In the genomic region with DNA sequence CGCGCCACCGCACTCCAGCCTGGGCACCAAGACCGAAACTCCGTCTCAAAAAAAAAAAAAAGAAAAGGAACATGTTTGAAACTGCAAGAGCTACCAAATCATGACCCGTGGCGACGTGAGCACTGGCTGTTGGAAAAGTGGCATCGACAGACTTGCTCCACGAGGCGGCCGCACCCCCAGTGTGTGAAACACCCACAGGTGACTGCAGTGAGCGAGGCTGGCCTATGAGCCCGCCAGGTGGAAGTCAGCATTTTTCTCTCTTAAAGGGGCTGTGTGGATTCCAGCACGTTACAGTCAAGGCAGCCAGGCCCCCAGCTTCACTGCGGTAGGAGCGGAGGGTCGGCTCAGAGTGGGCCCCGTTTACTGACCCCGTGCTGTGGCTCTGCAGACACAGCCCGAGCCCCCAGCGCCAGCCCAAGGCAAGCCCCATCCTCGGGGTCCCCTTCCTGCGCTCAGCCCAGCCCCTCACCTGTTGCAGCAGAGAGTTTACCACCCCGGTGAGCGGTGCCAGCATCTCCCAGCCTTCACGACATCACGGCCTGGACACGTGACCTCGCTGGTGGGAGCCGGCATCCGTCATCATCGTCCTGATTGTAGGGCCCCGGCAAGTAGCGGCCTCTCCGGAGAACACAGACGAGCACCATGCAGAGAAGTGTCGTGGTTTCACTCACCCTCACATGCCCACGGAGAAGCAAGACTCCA, we compare ENCODE assay signal across 29 cellular contexts.
"Had no signal": no experiment of that assay in that cellular context is flagged by ENCODE, and none has a peak within 500 bp of the region (broad histone marks: within the 10 kb centered on the region; RNA-seq: fewer than 3 reads in every experiment).

No MANE protein-coding gene starts in this region.

- ATAC-seq: activated CD8-positive, alpha-beta memory T cell treated with anti-CD3 and anti-CD28 coated beads, Interleukin-2, amount 10 ng/mL, durations not matched to agents 7 days and 5 days; effector memory CD8-positive, alpha-beta T cell; left ventricle myocardium superior; natural killer cell; stimulated activated naive B cell treated with anti-CD40 and anti-IgM and Interleukin-4, amounts not matched to agents 10 μg/mL and 1 μg/mL and 100 μg/mL, for 72 hours; T-cell had no signal

- H3K27ac Mint-ChIP-seq: activated CD4-positive, alpha-beta memory T cell treated with anti-CD3 and anti-CD28 coated beads, Interleukin-2, amount 10 ng/mL, durations not matched to agents 7 days and 5 days; activated CD8-positive, alpha-beta memory T cell treated with anti-CD3 and anti-CD28 coated beads, Interleukin-2, amount 10 ng/mL, durations not matched to agents 7 days and 5 days; effector memory CD8-positive, alpha-beta T cell; natural killer cell; stimulated activated naive B cell treated with anti-CD40 and anti-IgM and Interleukin-4, amounts not matched to agents 10 μg/mL and 1 μg/mL and 100 μg/mL, for 72 hours; type B pancreatic cell had no signal

- H3K36me3 Mint-ChIP-seq: activated CD8-positive, alpha-beta memory T cell treated with anti-CD3 and anti-CD28 coated beads, Interleukin-2, amount 10 ng/mL, durations not matched to agents 7 days and 5 days; natural killer cell; stimulated activated naive B cell treated with anti-CD40 and anti-IgM and Interleukin-4, amounts not matched to agents 10 μg/mL and 1 μg/mL and 100 μg/mL, for 72 hours; T-cell; type B pancreatic cell had no signal

- H3K4me3 ChIP-seq: dorsolateral prefrontal cortex, esophagus muscularis mucosa, ovary, prostate gland, testis, vagina had no signal

- H3K9me3 Mint-ChIP-seq: activated CD4-positive, alpha-beta memory T cell treated with anti-CD3 and anti-CD28 coated beads, Interleukin-2, amount 10 ng/mL, durations not matched to agents 7 days and 5 days; effector memory CD8-positive, alpha-beta T cell; natural killer cell; stimulated activated naive B cell treated with anti-CD40 and anti-IgM and Interleukin-4, amounts not matched to agents 10 μg/mL and 1 μg/mL and 100 μg/mL, for 72 hours; T-cell; type B pancreatic cell had no signal

- H3K36me3 ChIP-seq: esophagus muscularis mucosa, neutrophil, ovary, prostate gland, vagina had no signal

- H3K4me1 ChIP-seq: prostate gland had no signal

- H3K9me3 ChIP-seq: esophagus muscularis mucosa, neutrophil, ovary, prostate gland, testis, vagina had no signal

- H3K4me3 Mint-ChIP-seq: activated CD4-positive, alpha-beta memory T cell treated with anti-CD3 and anti-CD28 coated beads, Interleukin-2, amount 10 ng/mL, durations not matched to agents 7 days and 5 days; activated CD8-positive, alpha-beta memory T cell treated with anti-CD3 and anti-CD28 coated beads, Interleukin-2, amount 10 ng/mL, durations not matched to agents 7 days and 5 days; effector memory CD8-positive, alpha-beta T cell; natural killer cell; type B pancreatic cell had no signal

- FAIRE-seq: astrocyte, colon, frontal cortex had no signal

- H3K27ac ChIP-seq: dorsolateral prefrontal cortex, esophagus muscularis mucosa, neutrophil, ovary, prostate gland, testis, vagina had no signal

- DNase-seq: activated CD4-positive, alpha-beta memory T cell treated with anti-CD3 and anti-CD28 coated beads, Interleukin-2, amount 10 ng/mL, durations not matched to agents 7 days and 5 days; activated CD4-positive, alpha-beta T cell treated with anti-CD3 and anti-CD28 coated beads for 48 hours; activated CD4-positive, CD25-positive, alpha-beta regulatory T cell; activated CD8-positive, alpha-beta memory T cell treated with anti-CD3 and anti-CD28 coated beads, Interleukin-2, amount 10 ng/mL, durations not matched to agents 7 days and 5 days; activated gamma-delta T cell; activated naive CD4-positive, alpha-beta T cell treated with anti-CD3 and anti-CD28 coated beads, Interleukin-2, amount 50 U/mL, for 16 hours; activated T-cell treated with anti-CD3 and anti-CD28 coated beads for 4 hours; central memory CD4-positive, alpha-beta T cell; dorsolateral prefrontal cortex; effector memory CD8-positive, alpha-beta T cell; hippocampal formation; left ventricle myocardium superior; mammary epithelial cell; midbrain; natural killer cell; ovary; stimulated activated CD4-positive, alpha-beta T cell treated with anti-CD3 and anti-CD28 coated beads, Interleukin-2, amount 100 ng/mL, for 24 hours; stimulated activated naive B cell treated with anti-CD40 and anti-IgM and Interleukin-4, amounts not matched to agents 10 μg/mL and 1 μg/mL and 100 μg/mL, for 72 hours; T-cell; T1000; testis had no signal

- H3K27me3 ChIP-seq: ovary, testis, vagina had no signal
